ENCODE assay signal across 9 cellular contexts in genomic region chr3:57079221-57079831, GRCh38. TPM values are rescaled to one million over a fixed set of nuclear protein-coding genes. Genes with fewer than 3 reads are reported as not detected.
DNase-seq lines count a peak whose midpoint lies in the region; ATAC-seq and TF ChIP-seq lines count a peak whose summit lies in the region.
"Had no signal": no experiment of that assay in that cellular context is flagged by ENCODE, and none has a peak within 500 bp of the region (broad histone marks: within the 10 kb centered on the region; RNA-seq: fewer than 3 reads in every experiment).

No MANE protein-coding gene starts in this region.

- H3K27me3 Mint-ChIP-seq in effector memory CD8-positive, alpha-beta T cell, result peaks cover 51 to 66% of the 10 kb centered on the region in 2 donors
- H3K27me3 Mint-ChIP-seq in mesothelial cell of epicardium (ENCODE audit: low read depth), result peaks cover 8% of the 10 kb centered on the region

- H3K9me2 ChIP-seq in PC-3 (replicated peaks; ENCODE audit: low read length), result no peaks in the 10 kb centered on the region

- H3K4me2 ChIP-seq in PC-3 (ENCODE audit: low read length), result peak overlapping the region; percentile 96

- TF ChIP-seq CTCF in PC-3 (conservative IDR thresholded peaks at IDR 0.05; ENCODE audit: low read depth, low read length) (no peak), mesothelial cell of epicardium (IDR thresholded peaks at IDR 0.05; ENCODE audit: unreplicated experiment) (no peak)

- H3K9me3 ChIP-seq in PC-3 (ENCODE audit: low read length), result no peaks in the 10 kb centered on the region

- POLR2A ChIA-PET in PC-3 (lab: Charles Lee; ENCODE audit: unreplicated experiment), result interaction anchor here (0.6 kb wide), 1 partner anchor 13 kb away, joined by 5 read pairs; no protein-coding TSS in a partner anchor

- H3K4me3 ChIP-seq in PC-3 (ENCODE audit: low read length), result peak overlapping the region; percentile 99

- H3K9ac ChIP-seq in PC-3 (ENCODE audit: low read length), result peak overlapping the region; percentile 78

- no peaks in the 10 kb centered on the region for H3K36me3 Mint-ChIP-seq in effector memory CD8-positive, alpha-beta T cell (ENCODE audit: insufficient read depth)
- no peaks in the 10 kb centered on the region for H3K36me3 Mint-ChIP-seq in mesothelial cell of epicardium

- H4K20me1 ChIP-seq in PC-3 (ENCODE audit: low read length), result no peaks in the 10 kb centered on the region

- peaks cover 10% of the 10 kb centered on the region for H3K79me2 ChIP-seq in PC-3 (ENCODE audit: low read length)

- H3K4me1 Mint-ChIP-seq in effector memory CD8-positive, alpha-beta T cell (ENCODE audit: low read depth in 2 of 2), result peaks cover 5 to 10% of the 10 kb centered on the region in 2 donors
- peaks cover 2% of the 10 kb centered on the region for H3K4me1 Mint-ChIP-seq in mesothelial cell of epicardium

- H3K27ac Mint-ChIP-seq in effector memory CD8-positive, alpha-beta T cell, result no peak overlapping the region
- no peak overlapping the region for H3K27ac Mint-ChIP-seq in mesothelial cell of epicardium

- peak; percentile 65 for ATAC-seq in PC-3
- peak; percentile 31 for ATAC-seq in effector memory CD8-positive, alpha-beta T cell (replicated peaks)
- no peak for ATAC-seq in GM18498 (IDR thresholded peaks at IDR 0.05; ENCODE audit: unreplicated experiment)

- CTCF ChIA-PET in PC-3 (lab: Charles Lee), result interaction anchor here (0.5 kb wide), 1 partner anchor 16 kb away, joined by 3 read pairs; no protein-coding TSS in a partner anchor

- peak overlapping the region; percentile 39 for H3K27ac ChIP-seq in PC-3 (ENCODE audit: low read length)
- H3K27ac ChIP-seq: epithelial cell of prostate had no signal

- intact Hi-C loops in PC-3 (cut with micrococcal nuclease), result loop anchor here (2.0 kb wide), 2 partner anchors 19 to 81 kb away; partner anchors contain the start of gene SPATA12

- H3K9me3 Mint-ChIP-seq in effector memory CD8-positive, alpha-beta T cell, result no peaks in the 10 kb centered on the region
- no peaks in the 10 kb centered on the region for H3K9me3 Mint-ChIP-seq in mesothelial cell of epicardium

- DNase-seq in stimulated activated CD4-positive, alpha-beta T cell treated with anti-CD3 and anti-CD28 coated beads, Interleukin-15, amount 100 ng/mL, for 24 hours, result peak; percentile 38
- DNase-seq in stimulated activated CD4-positive, alpha-beta T cell treated with anti-CD3 and anti-CD28 coated beads, Interleukin-4, amount 100 ng/mL, for 1 hour, result no peak
- DNase-seq in PC-3 (peak; percentile 59), mesothelial cell of epicardium (ENCODE audit: low spot score in 2 of 2, unreplicated experiment in 2 of 2) (peak in 1 of 2 experiments; percentile 51), ureter (ENCODE audit: low spot score) (peak; percentile 51), pons (ENCODE audit: low spot score) (no peak)
- DNase-seq in effector memory CD8-positive, alpha-beta T cell, result no peak

- peaks cover 6% of the 10 kb centered on the region for H3K4me1 ChIP-seq in PC-3 (ENCODE audit: insufficient read depth, low read length)

- BruUV-seq in PC-3 (replicated peaks; lab: Mats Ljungman, UMichigan), result TSS peak; percentile 82

- H3K36me3 ChIP-seq in PC-3 (ENCODE audit: low read depth, low read length), result no peaks in the 10 kb centered on the region; the same call in none of the 2 replicates

- H3F3A ChIP-seq in PC-3 (ENCODE audit: low read length, unreplicated experiment), result no peaks in the 10 kb centered on the region

- peak overlapping the region; percentile 51 to 66 for H3K4me3 Mint-ChIP-seq in effector memory CD8-positive, alpha-beta T cell
- H3K4me3 Mint-ChIP-seq in mesothelial cell of epicardium, result peak overlapping the region; percentile 71

- H2AFZ ChIP-seq in PC-3 (ENCODE audit: low read length), result peak overlapping the region; percentile 98

- H3K27me3 ChIP-seq in PC-3 (ENCODE audit: low read length), result no peaks in the 10 kb centered on the region

RNA-seq across cellular contexts. Expression of gene SPATA12, which starts 18.9 kb away (rescaled TPM):
- 0.12 and 0.47 TPM in 2 replicates for total RNA-seq in PC-3 (2014; rRNA removed)
- not detected in 3 replicates for total RNA-seq in mesothelial cell of epicardium
- total RNA-seq in ureter, result not detected

Comparison
In these comparisons a context has a peak if more than half of its experiments do, and no peak if none do; other contexts are left out.
1. DNase-seq: peak in stimulated activated CD4-positive, alpha-beta T cell treated with anti-CD3 and anti-CD28 coated beads, Interleukin-15, amount 100 ng/mL, for 24 hours (single experiment), PC-3 (single experiment) and ureter (single experiment); none in stimulated activated CD4-positive, alpha-beta T cell treated with anti-CD3 and anti-CD28 coated beads, Interleukin-4, amount 100 ng/mL, for 1 hour (single experiment), effector memory CD8-positive, alpha-beta T cell (0 of 3) and pons (single experiment).